ENCODE assay signal across 1 cellular context in genomic region chr1:198604973-198605372, GRCh38.
TF ChIP-seq lines count a peak whose summit lies in the region.

No MANE protein-coding gene starts in this region.

TF ChIP-seq in K562, 482 proteins besides CTCF, POLR2A, EP300 and RAD21 (continued from another document and continues in another):
- TF ChIP-seq, protein P1, sequence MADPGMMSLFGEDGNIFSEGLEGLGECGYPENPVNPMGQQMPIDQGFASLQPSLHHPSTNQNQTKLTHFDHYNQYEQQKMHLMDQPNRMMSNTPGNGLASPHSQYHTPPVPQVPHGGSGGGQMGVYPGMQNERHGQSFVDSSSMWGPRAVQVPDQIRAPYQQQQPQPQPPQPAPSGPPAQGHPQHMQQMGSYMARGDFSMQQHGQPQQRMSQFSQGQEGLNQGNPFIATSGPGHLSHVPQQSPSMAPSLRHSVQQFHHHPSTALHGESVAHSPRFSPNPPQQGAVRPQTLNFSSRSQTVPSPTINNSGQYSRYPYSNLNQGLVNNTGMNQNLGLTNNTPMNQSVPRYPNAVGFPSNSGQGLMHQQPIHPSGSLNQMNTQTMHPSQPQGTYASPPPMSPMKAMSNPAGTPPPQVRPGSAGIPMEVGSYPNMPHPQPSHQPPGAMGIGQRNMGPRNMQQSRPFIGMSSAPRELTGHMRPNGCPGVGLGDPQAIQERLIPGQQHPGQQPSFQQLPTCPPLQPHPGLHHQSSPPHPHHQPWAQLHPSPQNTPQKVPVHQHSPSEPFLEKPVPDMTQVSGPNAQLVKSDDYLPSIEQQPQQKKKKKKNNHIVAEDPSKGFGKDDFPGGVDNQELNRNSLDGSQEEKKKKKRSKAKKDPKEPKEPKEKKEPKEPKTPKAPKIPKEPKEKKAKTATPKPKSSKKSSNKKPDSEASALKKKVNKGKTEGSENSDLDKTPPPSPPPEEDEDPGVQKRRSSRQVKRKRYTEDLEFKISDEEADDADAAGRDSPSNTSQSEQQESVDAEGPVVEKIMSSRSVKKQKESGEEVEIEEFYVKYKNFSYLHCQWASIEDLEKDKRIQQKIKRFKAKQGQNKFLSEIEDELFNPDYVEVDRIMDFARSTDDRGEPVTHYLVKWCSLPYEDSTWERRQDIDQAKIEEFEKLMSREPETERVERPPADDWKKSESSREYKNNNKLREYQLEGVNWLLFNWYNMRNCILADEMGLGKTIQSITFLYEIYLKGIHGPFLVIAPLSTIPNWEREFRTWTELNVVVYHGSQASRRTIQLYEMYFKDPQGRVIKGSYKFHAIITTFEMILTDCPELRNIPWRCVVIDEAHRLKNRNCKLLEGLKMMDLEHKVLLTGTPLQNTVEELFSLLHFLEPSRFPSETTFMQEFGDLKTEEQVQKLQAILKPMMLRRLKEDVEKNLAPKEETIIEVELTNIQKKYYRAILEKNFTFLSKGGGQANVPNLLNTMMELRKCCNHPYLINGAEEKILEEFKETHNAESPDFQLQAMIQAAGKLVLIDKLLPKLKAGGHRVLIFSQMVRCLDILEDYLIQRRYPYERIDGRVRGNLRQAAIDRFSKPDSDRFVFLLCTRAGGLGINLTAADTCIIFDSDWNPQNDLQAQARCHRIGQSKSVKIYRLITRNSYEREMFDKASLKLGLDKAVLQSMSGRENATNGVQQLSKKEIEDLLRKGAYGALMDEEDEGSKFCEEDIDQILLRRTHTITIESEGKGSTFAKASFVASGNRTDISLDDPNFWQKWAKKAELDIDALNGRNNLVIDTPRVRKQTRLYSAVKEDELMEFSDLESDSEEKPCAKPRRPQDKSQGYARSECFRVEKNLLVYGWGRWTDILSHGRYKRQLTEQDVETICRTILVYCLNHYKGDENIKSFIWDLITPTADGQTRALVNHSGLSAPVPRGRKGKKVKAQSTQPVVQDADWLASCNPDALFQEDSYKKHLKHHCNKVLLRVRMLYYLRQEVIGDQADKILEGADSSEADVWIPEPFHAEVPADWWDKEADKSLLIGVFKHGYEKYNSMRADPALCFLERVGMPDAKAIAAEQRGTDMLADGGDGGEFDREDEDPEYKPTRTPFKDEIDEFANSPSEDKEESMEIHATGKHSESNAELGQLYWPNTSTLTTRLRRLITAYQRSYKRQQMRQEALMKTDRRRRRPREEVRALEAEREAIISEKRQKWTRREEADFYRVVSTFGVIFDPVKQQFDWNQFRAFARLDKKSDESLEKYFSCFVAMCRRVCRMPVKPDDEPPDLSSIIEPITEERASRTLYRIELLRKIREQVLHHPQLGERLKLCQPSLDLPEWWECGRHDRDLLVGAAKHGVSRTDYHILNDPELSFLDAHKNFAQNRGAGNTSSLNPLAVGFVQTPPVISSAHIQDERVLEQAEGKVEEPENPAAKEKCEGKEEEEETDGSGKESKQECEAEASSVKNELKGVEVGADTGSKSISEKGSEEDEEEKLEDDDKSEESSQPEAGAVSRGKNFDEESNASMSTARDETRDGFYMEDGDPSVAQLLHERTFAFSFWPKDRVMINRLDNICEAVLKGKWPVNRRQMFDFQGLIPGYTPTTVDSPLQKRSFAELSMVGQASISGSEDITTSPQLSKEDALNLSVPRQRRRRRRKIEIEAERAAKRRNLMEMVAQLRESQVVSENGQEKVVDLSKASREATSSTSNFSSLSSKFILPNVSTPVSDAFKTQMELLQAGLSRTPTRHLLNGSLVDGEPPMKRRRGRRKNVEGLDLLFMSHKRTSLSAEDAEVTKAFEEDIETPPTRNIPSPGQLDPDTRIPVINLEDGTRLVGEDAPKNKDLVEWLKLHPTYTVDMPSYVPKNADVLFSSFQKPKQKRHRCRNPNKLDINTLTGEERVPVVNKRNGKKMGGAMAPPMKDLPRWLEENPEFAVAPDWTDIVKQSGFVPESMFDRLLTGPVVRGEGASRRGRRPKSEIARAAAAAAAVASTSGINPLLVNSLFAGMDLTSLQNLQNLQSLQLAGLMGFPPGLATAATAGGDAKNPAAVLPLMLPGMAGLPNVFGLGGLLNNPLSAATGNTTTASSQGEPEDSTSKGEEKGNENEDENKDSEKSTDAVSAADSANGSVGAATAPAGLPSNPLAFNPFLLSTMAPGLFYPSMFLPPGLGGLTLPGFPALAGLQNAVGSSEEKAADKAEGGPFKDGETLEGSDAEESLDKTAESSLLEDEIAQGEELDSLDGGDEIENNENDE (IDR thresholded peaks at IDR 0.05; ENCODE audit: low read depth, low read length), result no peak
- peak; percentile 44; the same call in 1 of the 2 replicates for TF ChIP-seq HDAC2 (IDR thresholded peaks at IDR 0.05)
- no peak for TF ChIP-seq NFRKB (IDR thresholded peaks at IDR 0.05; ENCODE audit: low read depth)
- no peak for TF ChIP-seq HNRNPUL1 (IDR thresholded peaks at IDR 0.05; ENCODE audit: low read length)
- TF ChIP-seq KLF13 (tag; IDR thresholded peaks at IDR 0.05; ENCODE audit: borderline replicate concordance, low read depth), result no peak
- TF ChIP-seq SMAD2 (IDR thresholded peaks at IDR 0.05; ENCODE audit: low read depth, low read length), result no peak
- TF ChIP-seq POLR3A (IDR thresholded peaks at IDR 0.05; ENCODE audit: borderline replicate concordance, extremely low read depth, insufficient read depth, insufficient read length), result no peak
- TF ChIP-seq ZNF277 (CRISPR knock-in tag; IDR thresholded peaks at IDR 0.05; ENCODE audit: borderline replicate concordance), result no peak
- no peak for TF ChIP-seq SREBF2 (CRISPR knock-in tag; IDR thresholded peaks at IDR 0.05)
- TF ChIP-seq MED1 (CRISPR knock-in tag; IDR thresholded peaks at IDR 0.05; ENCODE audit: borderline replicate concordance), result no peak
- TF ChIP-seq POLR3G (IDR thresholded peaks at IDR 0.05; ENCODE audit: extremely low read depth, insufficient read length, insufficient replicate concordance), result no peak
- no peak for TF ChIP-seq RFX5 (IDR thresholded peaks at IDR 0.05; ENCODE audit: low read depth, low read length)
- no peak for TF ChIP-seq NR4A1 (CRISPR knock-in tag; IDR thresholded peaks at IDR 0.05)
- no peak for TF ChIP-seq NR4A1 (tag; IDR thresholded peaks at IDR 0.05)
- TF ChIP-seq SRSF7 (optimal IDR thresholded peaks at IDR 0.05; ENCODE audit: low read depth, low read length), result no peak
- no peak; the same call in 1 of the 2 replicates for TF ChIP-seq MYC (IDR thresholded peaks at IDR 0.05; ENCODE audit: low read depth, low read length)
- no peak for TF ChIP-seq MYC (CRISPR knock-in tag; IDR thresholded peaks at IDR 0.05; ENCODE audit: borderline replicate concordance, low read depth)
- no peak for TF ChIP-seq MEF2A (IDR thresholded peaks at IDR 0.05; ENCODE audit: control insufficient read depth, low read depth, low read length)
- TF ChIP-seq ZBTB1 (CRISPR knock-in tag; IDR thresholded peaks at IDR 0.05; ENCODE audit: borderline replicate concordance, low read depth), result no peak
- TF ChIP-seq MECOM (CRISPR knock-in tag; IDR thresholded peaks at IDR 0.05), result no peak
- TF ChIP-seq TEAD4 (IDR thresholded peaks at IDR 0.05; ENCODE audit: low read length), result peak; percentile 88
- no peak for TF ChIP-seq TEAD4 (CRISPR knock-in tag; IDR thresholded peaks at IDR 0.05; ENCODE audit: borderline replicate concordance)
- TF ChIP-seq ZNF274 (IDR thresholded peaks at IDR 0.05; ENCODE audit: borderline replicate concordance, low read depth, low read length), result no peak
- peak; percentile 84 for TF ChIP-seq SMARCA4 (IDR thresholded peaks at IDR 0.05)
- TF ChIP-seq TEAD1 (CRISPR knock-in tag; IDR thresholded peaks at IDR 0.05), result no peak
- TF ChIP-seq PTTG1 (tag; IDR thresholded peaks at IDR 0.05; ENCODE audit: low read depth), result no peak
- TF ChIP-seq SRSF3 (IDR thresholded peaks at IDR 0.05; ENCODE audit: insufficient read depth, low read length), result no peak
- TF ChIP-seq ZNF695 (CRISPR knock-in tag; IDR thresholded peaks at IDR 0.05), result no peak
- TF ChIP-seq, protein P2, sequence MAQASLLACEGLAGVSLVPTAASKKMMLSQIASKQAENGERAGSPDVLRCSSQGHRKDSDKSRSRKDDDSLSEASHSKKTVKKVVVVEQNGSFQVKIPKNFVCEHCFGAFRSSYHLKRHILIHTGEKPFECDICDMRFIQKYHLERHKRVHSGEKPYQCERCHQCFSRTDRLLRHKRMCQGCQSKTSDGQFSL (CRISPR knock-in tag; IDR thresholded peaks at IDR 0.05), result no peak
- TF ChIP-seq, protein P2 (tag; IDR thresholded peaks at IDR 0.05), result no peak
- TF ChIP-seq ZFPM2 (CRISPR knock-in tag; IDR thresholded peaks at IDR 0.05), result no peak
- no peak for TF ChIP-seq NELFE (IDR thresholded peaks at IDR 0.05; ENCODE audit: insufficient read depth, insufficient read length)
- no peak for TF ChIP-seq KHSRP (IDR thresholded peaks at IDR 0.05)
- TF ChIP-seq DNMT1 (IDR thresholded peaks at IDR 0.05), result no peak
- no peak for TF ChIP-seq OTX1 (CRISPR knock-in tag; IDR thresholded peaks at IDR 0.05)
- TF ChIP-seq ZNF146 (CRISPR knock-in tag; IDR thresholded peaks at IDR 0.05; ENCODE audit: unreplicated experiment), result no peak
- TF ChIP-seq ZNF263 (CRISPR knock-in tag; IDR thresholded peaks at IDR 0.05; ENCODE audit: borderline replicate concordance), result no peak
- no peak for TF ChIP-seq KAT7 (CRISPR knock-in tag; IDR thresholded peaks at IDR 0.05; ENCODE audit: borderline replicate concordance)
- TF ChIP-seq CUX1 (CRISPR knock-in tag; IDR thresholded peaks at IDR 0.05), result 0 out of 2 replicates have a peak, but pooled peaks have one; percentile 43
- no peak for TF ChIP-seq BCOR (IDR thresholded peaks at IDR 0.05)
- TF ChIP-seq FOSL1 (tag; conservative IDR thresholded peaks at IDR 0.05), result peak; percentile 25; the same call in 1 of the 2 replicates
- TF ChIP-seq TAL1 (IDR thresholded peaks at IDR 0.05), result peak; percentile 76
- no peak for TF ChIP-seq ERF (CRISPR knock-in tag; IDR thresholded peaks at IDR 0.05)
- TF ChIP-seq ZNF766 (CRISPR knock-in tag; conservative IDR thresholded peaks at IDR 0.05), result 0 out of 2 replicates have a peak, but pooled peaks have one; percentile 32
- TF ChIP-seq, protein P3, sequence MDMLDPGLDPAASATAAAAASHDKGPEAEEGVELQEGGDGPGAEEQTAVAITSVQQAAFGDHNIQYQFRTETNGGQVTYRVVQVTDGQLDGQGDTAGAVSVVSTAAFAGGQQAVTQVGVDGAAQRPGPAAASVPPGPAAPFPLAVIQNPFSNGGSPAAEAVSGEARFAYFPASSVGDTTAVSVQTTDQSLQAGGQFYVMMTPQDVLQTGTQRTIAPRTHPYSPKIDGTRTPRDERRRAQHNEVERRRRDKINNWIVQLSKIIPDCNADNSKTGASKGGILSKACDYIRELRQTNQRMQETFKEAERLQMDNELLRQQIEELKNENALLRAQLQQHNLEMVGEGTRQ (CRISPR knock-in tag; IDR thresholded peaks at IDR 0.05), result no peak
- TF ChIP-seq, protein P4, sequence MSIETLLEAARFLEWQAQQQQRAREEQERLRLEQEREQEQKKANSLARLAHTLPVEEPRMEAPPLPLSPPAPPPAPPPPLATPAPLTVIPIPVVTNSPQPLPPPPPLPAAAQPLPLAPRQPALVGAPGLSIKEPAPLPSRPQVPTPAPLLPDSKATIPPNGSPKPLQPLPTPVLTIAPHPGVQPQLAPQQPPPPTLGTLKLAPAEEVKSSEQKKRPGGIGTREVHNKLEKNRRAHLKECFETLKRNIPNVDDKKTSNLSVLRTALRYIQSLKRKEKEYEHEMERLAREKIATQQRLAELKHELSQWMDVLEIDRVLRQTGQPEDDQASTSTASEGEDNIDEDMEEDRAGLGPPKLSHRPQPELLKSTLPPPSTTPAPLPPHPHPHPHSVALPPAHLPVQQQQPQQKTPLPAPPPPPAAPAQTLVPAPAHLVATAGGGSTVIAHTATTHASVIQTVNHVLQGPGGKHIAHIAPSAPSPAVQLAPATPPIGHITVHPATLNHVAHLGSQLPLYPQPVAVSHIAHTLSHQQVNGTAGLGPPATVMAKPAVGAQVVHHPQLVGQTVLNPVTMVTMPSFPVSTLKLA (conservative IDR thresholded peaks at IDR 0.05), result no peak
- TF ChIP-seq NCOR1 (IDR thresholded peaks at IDR 0.05), result peak; percentile 66
- peak; percentile 15 to 34; a peak in 2 of 4 replicates for TF ChIP-seq TRIM24 (IDR thresholded peaks at IDR 0.05)
- TF ChIP-seq MAZ (CRISPR knock-in tag; conservative IDR thresholded peaks at IDR 0.05 in 1 of 2, IDR thresholded peaks at IDR 0.05 in 1 of 2), result no peak
- no peak for TF ChIP-seq NCOA2 (IDR thresholded peaks at IDR 0.05; ENCODE audit: partially characterized antibody in 2 of 2)
